Comparison of ENCODE assay signal across 8 cellular contexts in the genomic region with DNA sequence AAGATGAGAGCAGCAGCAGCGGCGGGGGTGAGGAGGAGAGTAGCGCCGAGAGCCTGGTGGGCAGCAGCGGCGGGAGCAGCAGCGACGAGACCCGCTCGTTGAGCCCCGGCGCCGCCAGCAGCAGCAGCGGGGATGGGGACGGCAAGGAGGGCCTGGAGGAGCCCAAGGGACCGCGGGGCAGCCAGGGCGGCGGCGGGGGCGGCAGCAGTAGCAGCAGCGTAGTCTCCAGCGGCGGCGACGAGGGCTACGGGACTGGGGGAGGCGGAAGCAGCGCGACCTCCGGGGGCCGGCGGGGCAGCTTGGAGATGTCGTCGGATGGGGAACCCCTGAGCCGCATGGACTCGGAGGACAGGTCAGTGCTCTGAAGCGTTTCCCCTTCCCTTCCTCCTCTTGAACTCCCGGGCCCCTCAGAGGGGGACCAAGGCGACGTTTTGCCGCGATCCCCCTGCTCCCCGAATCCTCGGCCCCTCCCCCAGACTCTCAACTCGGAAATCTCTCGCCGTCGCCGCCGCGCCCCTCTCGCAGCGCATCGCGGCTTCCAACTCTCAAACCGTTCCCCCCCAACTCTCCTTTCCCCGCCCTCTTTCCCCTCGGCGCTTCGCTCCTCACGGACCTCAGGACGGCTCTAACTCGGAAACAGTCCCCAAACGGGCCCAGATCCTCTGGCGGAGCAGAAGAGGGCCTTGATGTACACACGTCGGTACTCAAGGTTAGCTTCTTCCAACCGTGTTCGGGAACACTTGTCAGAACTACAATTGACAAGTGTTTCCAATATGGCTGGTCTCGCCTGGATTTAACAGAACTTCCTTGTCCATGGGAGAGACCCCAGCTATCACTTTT. TPM values are rescaled to one million over a fixed set of nuclear protein-coding genes. Genes with fewer than 3 reads are reported as not detected.
DNase-seq lines count a peak whose midpoint lies in the region; ATAC-seq, FAIRE-seq and TF ChIP-seq lines count a peak whose summit lies in the region.

No MANE protein-coding gene starts in this region.

- peaks cover 54% of the 10 kb centered on the region for H3K79me2 ChIP-seq in endothelial cell of umbilical vein (ENCODE audit: control insufficient read depth, insufficient read depth, low read length)

- peak overlapping the region; percentile 90 to 97 (median 97) for H3K4me3 ChIP-seq in endothelial cell of umbilical vein (replicated peaks in 1 of 3; ENCODE audit: insufficient read depth in 1 of 3, low read depth in 1 of 3, low read length in 3 of 3)

- peak; percentile 30 for ATAC-seq in HG02981 (IDR thresholded peaks at IDR 0.05; ENCODE audit: unreplicated experiment)

- DNase-seq in SIG-M5 treated with dmso at 0.1 percent for 504 hours (lab: John Stamatoyannopoulos, UW; ENCODE audit: unreplicated experiment) = peak; percentile 48
- no peak for DNase-seq in SIG-M5 (lab: John Stamatoyannopoulos, UW)
- DNase-seq in NCI-H748 (lab: John Stamatoyannopoulos, UW; ENCODE audit: unreplicated experiment) = peak; percentile 51
- peak; percentile 66 for DNase-seq in activated CD8-positive, alpha-beta memory T cell treated with anti-CD3 and anti-CD28 coated beads, Interleukin-2, amount 50 U/mL, for 4 hours
- DNase-seq in endothelial cell of umbilical vein (ENCODE audit: low read depth, low spot score) = peak; percentile 69
- peak; percentile 21 for DNase-seq in mucosa of gallbladder (ENCODE audit: low spot score)
- DNase-seq in stimulated activated CD8-positive, alpha-beta memory T cell treated with anti-CD3 and anti-CD28 coated beads, Interleukin-4, amount 100 ng/mL, for 1 hour (ENCODE audit: low read depth in 2 of 2, low spot score in 1 of 2) = peak; percentile 21 to 42

- H3K27ac ChIP-seq in endothelial cell of umbilical vein (ENCODE audit: insufficient read depth, low read depth, low read length) = peak overlapping the region; percentile 74

- POLR2A ChIA-PET in endothelial cell of umbilical vein (lab: Charles Lee) = no interaction called here

- H3K4me2 ChIP-seq in endothelial cell of umbilical vein (ENCODE audit: insufficient read depth, low read length) = peak overlapping the region; percentile 98

- H3K27me3 ChIP-seq in endothelial cell of umbilical vein (ENCODE audit: control insufficient read depth in 2 of 2, insufficient read depth in 2 of 2, low read length in 2 of 2) = peaks cover 0 to 6% of the 10 kb centered on the region in 2 experiments

- dilution Hi-C loops in endothelial cell of umbilical vein (cut with MboI; ENCODE audit: extremely low pct_ligation_motif_present, low sequenced_read_pairs) = no loop called here

- FAIRE-seq in endothelial cell of umbilical vein (lab: Jason Lieb, UNC) = no peak

- BruUV-seq in endothelial cell of umbilical vein (replicated peaks; lab: Mats Ljungman, UMichigan) = TSS peak; percentile 69

- H3K9me1 ChIP-seq in endothelial cell of umbilical vein (replicated peaks; ENCODE audit: control insufficient read depth, extremely low read depth, insufficient read depth, low read length) = no peaks in the 10 kb centered on the region

- H3K9ac ChIP-seq in endothelial cell of umbilical vein (replicated peaks; ENCODE audit: extremely low read depth, insufficient read depth, low read length) = peak overlapping the region; percentile 92

- peak; percentile 47 for TF ChIP-seq POLR2A in endothelial cell of umbilical vein (IDR thresholded peaks at IDR 0.05; ENCODE audit: low read depth, low read length)

- no peak for TF ChIP-seq CTCF in endothelial cell of umbilical vein (IDR thresholded peaks at IDR 0.05; ENCODE audit: extremely low read depth in 1 of 2, insufficient read depth in 1 of 2, low read depth in 1 of 2, low read length in 2 of 2)

- H4K20me1 ChIP-seq in endothelial cell of umbilical vein (replicated peaks; ENCODE audit: control insufficient read depth, extremely low read depth, insufficient read depth, low read length) = peaks cover 6% of the 10 kb centered on the region

- no peaks in the 10 kb centered on the region for H3K36me3 ChIP-seq in endothelial cell of umbilical vein (ENCODE audit: control insufficient read depth in 2 of 2, extremely low read depth in 1 of 2, insufficient read depth in 2 of 2, low read length in 2 of 2)

- CTCF ChIA-PET in endothelial cell of umbilical vein (lab: Charles Lee) = interaction anchor here (1.1 to 1.3 kb wide), 2 partner anchors 10 to 67 kb away, joined by 4 read pairs; no protein-coding TSS in a partner anchor

- intact Hi-C loops in endothelial cell of umbilical vein (cut with micrococcal nuclease) = loop anchor here (5.0 kb wide), 2 partner anchors 137 to 202 kb away; no protein-coding TSS in a partner anchor

- H2AFZ ChIP-seq in endothelial cell of umbilical vein (ENCODE audit: low read depth, low read length) = peak overlapping the region; percentile 46

- peaks cover 13% of the 10 kb centered on the region for H3K4me1 ChIP-seq in endothelial cell of umbilical vein (ENCODE audit: control insufficient read depth, extremely low read depth, insufficient read depth, low read length)

- H3K9me3 ChIP-seq in endothelial cell of umbilical vein (replicated peaks; ENCODE audit: control insufficient read depth, insufficient read depth, low read length) = no peaks in the 10 kb centered on the region

TF ChIP-seq in endothelial cell of umbilical vein, 7 proteins besides CTCF, POLR2A, EP300 and RAD21:
- TF ChIP-seq POLR2AphosphoS5 (IDR thresholded peaks at IDR 0.05; ENCODE audit: insufficient read depth, low read depth, low read length) (peak; percentile 35), JUN (IDR thresholded peaks at IDR 0.05; ENCODE audit: borderline replicate concordance, insufficient read depth, insufficient read length, low read depth) (no peak)

RNA-seq across cellular contexts. Expression of a gene that starts 0.9 kb away (rescaled TPM):
- total RNA-seq in endothelial cell of umbilical vein (42.2 and 45.1 TPM in 2 replicates), mucosa of gallbladder (39.5 TPM)
- 5.5 and 8.8 TPM in 2 replicates for polyA plus RNA-seq in endothelial cell of umbilical vein
- 12.9 and 14.3 TPM in 2 replicates for polyA plus RNA-seq in endothelial cell of umbilical vein (2011; cell fraction: cytosol; rRNA removed)
- polyA plus RNA-seq in endothelial cell of umbilical vein (2011; cell fraction: nucleus; rRNA removed) = 15.2 and 18.0 TPM in 2 replicates
- 25.2 and 27.9 TPM in 2 replicates for polyA plus RNA-seq in endothelial cell of umbilical vein (2012)
- polyA minus RNA-seq in endothelial cell of umbilical vein = 14.6 and 19.6 TPM in 2 replicates
- 17.5 TPM for polyA minus RNA-seq in endothelial cell of umbilical vein (2011; cell fraction: cytosol; rRNA and poly(A)+ RNA removed)
- 18.3 and 25.1 TPM in 2 replicates for polyA minus RNA-seq in endothelial cell of umbilical vein (2011; cell fraction: nucleus; rRNA and poly(A)+ RNA removed)
